ENCODE assay signal across 8 cellular contexts in the genomic region with DNA sequence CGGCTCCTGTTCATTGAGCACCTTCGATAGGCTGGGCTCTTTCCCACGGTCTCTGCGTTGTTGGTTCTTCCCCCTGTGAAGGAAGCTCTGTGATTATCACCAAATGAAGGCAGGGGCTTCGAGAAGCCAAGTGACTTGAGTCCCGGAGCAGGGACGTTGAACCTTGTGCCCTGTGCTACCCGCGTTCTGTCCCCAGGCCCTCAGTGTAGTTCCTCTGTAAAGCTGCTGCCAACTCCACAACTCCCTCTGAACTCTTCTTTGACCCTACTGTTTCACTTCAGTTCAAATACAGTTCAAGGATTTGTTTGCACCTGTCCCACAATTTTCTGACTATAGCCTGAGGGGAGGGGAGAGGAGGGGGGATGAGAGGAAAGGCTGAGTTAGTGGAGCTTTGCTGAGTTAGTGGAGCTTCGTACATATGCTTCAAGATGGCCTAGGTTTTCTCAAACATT. TPM values are rescaled to one million over a fixed set of nuclear protein-coding genes. Genes with fewer than 3 reads are reported as not detected.
A peak's percentile ranks its signal among the peaks of the same experiment; 100 is the strongest.
DNase-seq lines count a peak whose midpoint lies in the region; ATAC-seq lines count a peak whose summit lies in the region.

No MANE protein-coding gene starts in this region.

- H3K9me3 ChIP-seq in duodenal mucosa (ENCODE audit: control insufficient read depth in 1 of 2, low read length in 2 of 2): no peaks in the 10 kb centered on the region

- no peak for ATAC-seq in natural killer cell treated with Interleukin-12 subunit alpha and Interleukin-12 subunit beta and Interleukin-15 and Interleukin-18, amount 100 ng/mL, for 72 hours

- peak overlapping the region; percentile 69 to 73 for H3K4me3 ChIP-seq in duodenal mucosa (ENCODE audit: low read depth in 1 of 2, low read length in 2 of 2)

- DNase-seq in NCI-H1436 (lab: John Stamatoyannopoulos, UW): peak; percentile 59
- DNase-seq in NCI-H1436 treated with DMSO at 0.1 percent for 48 hours (lab: John Stamatoyannopoulos, UW): no peak
- DNase-seq in NCI-H526 (lab: John Stamatoyannopoulos, UW): peak; percentile 76 to 86
- DNase-seq in natural killer cell treated with Interleukin-12 subunit alpha and Interleukin-12 subunit beta and Interleukin-15 and Interleukin-18, amount 100 ng/mL, for 72 hours (ENCODE audit: low spot score): no peak
- DNase-seq in GM19240 (ENCODE audit: insufficient read length, low spot score): no peak
- DNase-seq in inferior parietal cortex (ENCODE audit: extremely low spot score): no peak
- no peak for DNase-seq in SW480 (ENCODE audit: low spot score)

- H3K36me3 Mint-ChIP-seq in natural killer cell treated with Interleukin-12 subunit alpha and Interleukin-12 subunit beta and Interleukin-15 and Interleukin-18, amount 100 ng/mL, for 72 hours: no peaks in the 10 kb centered on the region

- H3K4me1 ChIP-seq in duodenal mucosa (ENCODE audit: control insufficient read depth in 1 of 2, insufficient read depth in 2 of 2, low read length in 2 of 2): peaks cover 7 to 10% of the 10 kb centered on the region in 2 donors

- no peaks in the 10 kb centered on the region for H3K9me3 Mint-ChIP-seq in natural killer cell treated with Interleukin-12 subunit alpha and Interleukin-12 subunit beta and Interleukin-15 and Interleukin-18, amount 100 ng/mL, for 72 hours

- H3K27me3 Mint-ChIP-seq in natural killer cell treated with Interleukin-12 subunit alpha and Interleukin-12 subunit beta and Interleukin-15 and Interleukin-18, amount 100 ng/mL, for 72 hours: peaks cover 0 to 3% of the 10 kb centered on the region in 2 donors

- H3K9ac ChIP-seq in duodenal mucosa (ENCODE audit: low read depth in 1 of 2, low read length in 2 of 2): peak overlapping the region; percentile 66 to 73

- peaks cover 0 to 5% of the 10 kb centered on the region in 2 donors for H3K36me3 ChIP-seq in duodenal mucosa (ENCODE audit: control insufficient read depth in 1 of 2, insufficient read depth in 2 of 2, low read length in 2 of 2)

- no peaks in the 10 kb centered on the region for H3K27me3 ChIP-seq in duodenal mucosa (ENCODE audit: control insufficient read depth in 1 of 2, insufficient read depth in 2 of 2, low read length in 2 of 2)

- H3K27ac Mint-ChIP-seq in natural killer cell treated with Interleukin-12 subunit alpha and Interleukin-12 subunit beta and Interleukin-15 and Interleukin-18, amount 100 ng/mL, for 72 hours: peak overlapping the region; percentile 91 to 95

- H3K4me3 Mint-ChIP-seq in natural killer cell treated with Interleukin-12 subunit alpha and Interleukin-12 subunit beta and Interleukin-15 and Interleukin-18, amount 100 ng/mL, for 72 hours: peak overlapping the region; percentile 95

- H3K4me1 Mint-ChIP-seq in natural killer cell treated with Interleukin-12 subunit alpha and Interleukin-12 subunit beta and Interleukin-15 and Interleukin-18, amount 100 ng/mL, for 72 hours (ENCODE audit: low read depth in 2 of 2): peaks cover 10 to 24% of the 10 kb centered on the region in 2 donors

- H3K27ac ChIP-seq in duodenal mucosa (ENCODE audit: low read depth, low read length): peak overlapping the region; percentile 88

RNA-seq across cellular contexts. Expression of a gene that starts 0.6 kb away (rescaled TPM):
- 10 to 100 TPM; 51.6 to 87.6 TPM for total RNA-seq in natural killer cell treated with Interleukin-12 subunit alpha and Interleukin-12 subunit beta and Interleukin-15 and Interleukin-18, amount 100 ng/mL, for 72 hours

Comparison
In these comparisons a context has a peak if more than half of its experiments do, and no peak if none do; other contexts are left out.
1. DNase-seq: peak in NCI-H1436 (single experiment) and NCI-H526 (2 of 2); none in NCI-H1436 treated with DMSO at 0.1 percent for 48 hours (single experiment), natural killer cell treated with Interleukin-12 subunit alpha and Interleukin-12 subunit beta and Interleukin-15 and Interleukin-18, amount 100 ng/mL, for 72 hours (single experiment), GM19240 (single experiment), inferior parietal cortex (single experiment) and SW480 (single experiment).